Comparison of ENCODE assay signal across 9 cellular contexts in the genomic region with DNA sequence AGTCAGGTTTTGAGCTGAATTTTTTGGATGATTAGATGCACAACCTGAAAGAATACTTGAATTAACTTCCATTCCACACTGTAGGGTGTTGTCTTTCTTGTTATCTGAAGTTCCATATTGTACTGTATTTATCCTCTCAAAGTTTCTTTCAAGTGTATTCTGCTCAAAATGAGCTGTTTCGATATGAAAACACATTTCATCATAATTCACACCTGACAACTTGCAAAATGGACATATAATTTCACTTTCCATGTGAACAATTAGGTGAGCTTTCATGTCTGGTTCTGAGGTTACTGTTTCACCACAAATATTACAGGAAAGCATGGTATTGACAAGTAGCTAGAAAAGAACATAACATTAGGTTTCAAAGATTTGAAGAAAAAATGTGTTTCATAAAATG. TPM values are rescaled to one million over a fixed set of nuclear protein-coding genes. Genes with fewer than 3 reads are reported as not detected.
A peak's percentile ranks its signal among the peaks of the same experiment; 100 is the strongest.
DNase-seq lines count a peak whose midpoint lies in the region; ATAC-seq, FAIRE-seq and TF ChIP-seq lines count a peak whose summit lies in the region.
"Had no signal": no experiment of that assay in that cellular context is flagged by ENCODE, and none has a peak within 500 bp of the region (broad histone marks: within the 10 kb centered on the region; RNA-seq: fewer than 3 reads in every experiment).

No MANE protein-coding gene starts in this region.

- no peaks in the 10 kb centered on the region for H4K20me1 ChIP-seq in endothelial cell of umbilical vein (replicated peaks; ENCODE audit: control insufficient read depth, extremely low read depth, insufficient read depth, low read length)

- intact Hi-C loops in endothelial cell of umbilical vein (cut with micrococcal nuclease): no loop called here

- H3K27ac ChIP-seq in HL-60 (replicated peaks) (no peak overlapping the region), endothelial cell of umbilical vein (ENCODE audit: insufficient read depth, low read depth, low read length) (no peak overlapping the region)

- H2AFZ ChIP-seq in endothelial cell of umbilical vein (ENCODE audit: low read depth, low read length): no peak overlapping the region

- H3K4me3 ChIP-seq in GM06990 (replicated peaks; ENCODE audit: low read depth, low read length) (peak overlapping the region; percentile 1), HL-60 (replicated peaks; ENCODE audit: insufficient read depth, low read length) (peak overlapping the region; percentile 15), endothelial cell of umbilical vein (replicated peaks in 1 of 3; ENCODE audit: insufficient read depth in 1 of 3, low read depth in 1 of 3, low read length in 3 of 3) (no peak overlapping the region)

- H3K4me1 ChIP-seq in endothelial cell of umbilical vein (ENCODE audit: control insufficient read depth, extremely low read depth, insufficient read depth, low read length): peaks cover 17% of the 10 kb centered on the region

- POLR2A ChIA-PET in endothelial cell of umbilical vein (lab: Charles Lee): no interaction called here

- peak; percentile 66 for DNase-seq in GM06990 (ENCODE audit: extremely low read depth, insufficient read length)
- no peak for DNase-seq in HL-60 (ENCODE audit: low read depth in 1 of 2, low spot score in 1 of 2)
- DNase-seq in endothelial cell of umbilical vein (ENCODE audit: low read depth, low spot score): peak; percentile 4
- DNase-seq in effector CD8-positive, alpha-beta T cell (lab: John Stamatoyannopoulos, UW): no peak
- no peak for DNase-seq in stimulated activated CD4-positive, alpha-beta T cell treated with anti-CD3 and anti-CD28 coated beads, Interleukin-2, amount 100 ng/mL, for 48 hours
- no peak for DNase-seq in NCI-H524 (lab: John Stamatoyannopoulos, UW)
- DNase-seq: activated CD4-positive, alpha-beta T cell treated with anti-CD3 and anti-CD28 coated beads, Interleukin-2, amount 50 U/mL, for 4 hours had no signal

- no peaks in the 10 kb centered on the region for H3K9me1 ChIP-seq in endothelial cell of umbilical vein (replicated peaks; ENCODE audit: control insufficient read depth, extremely low read depth, insufficient read depth, low read length)

- no peak for TF ChIP-seq POLR2A in endothelial cell of umbilical vein (IDR thresholded peaks at IDR 0.05; ENCODE audit: low read depth, low read length)

- peak overlapping the region; percentile 50 for H3K4me2 ChIP-seq in endothelial cell of umbilical vein (ENCODE audit: insufficient read depth, low read length)

- no peaks in the 10 kb centered on the region for H3K9me3 ChIP-seq in endothelial cell of umbilical vein (replicated peaks; ENCODE audit: control insufficient read depth, insufficient read depth, low read length)

- TF ChIP-seq CTCF in GM06990 (IDR thresholded peaks at IDR 0.05; ENCODE audit: insufficient read depth, low read length, poor library complexity, severe bottlenecking) (no peak), HL-60 (IDR thresholded peaks at IDR 0.05; ENCODE audit: insufficient read depth, low read length) (no peak), endothelial cell of umbilical vein (IDR thresholded peaks at IDR 0.05; ENCODE audit: extremely low read depth in 1 of 2, insufficient read depth in 1 of 2, low read depth in 1 of 2, low read length in 2 of 2) (no peak)

- peaks cover 55% of the 10 kb centered on the region for H3K79me2 ChIP-seq in endothelial cell of umbilical vein (ENCODE audit: control insufficient read depth, insufficient read depth, low read length)

- BruUV-seq in endothelial cell of umbilical vein (replicated peaks; lab: Mats Ljungman, UMichigan): no TSS peak

- no peak overlapping the region for H3K9ac ChIP-seq in endothelial cell of umbilical vein (replicated peaks; ENCODE audit: extremely low read depth, insufficient read depth, low read length)

- ATAC-seq in GM21390 (IDR thresholded peaks at IDR 0.05; ENCODE audit: unreplicated experiment) (peak; percentile 54), GM19397 (IDR thresholded peaks at IDR 0.05; ENCODE audit: unreplicated experiment) (no peak)

- H3K36me3 ChIP-seq in GM06990 (ENCODE audit: control insufficient read depth, insufficient read depth, low read length) (no peaks in the 10 kb centered on the region), endothelial cell of umbilical vein (ENCODE audit: control insufficient read depth in 2 of 2, extremely low read depth in 1 of 2, insufficient read depth in 2 of 2, low read length in 2 of 2) (no peaks in the 10 kb centered on the region)

- peak; percentile 4 for FAIRE-seq in endothelial cell of umbilical vein (lab: Jason Lieb, UNC)

- dilution Hi-C loops in endothelial cell of umbilical vein (cut with MboI; ENCODE audit: extremely low pct_ligation_motif_present, low sequenced_read_pairs): no loop called here

- CTCF ChIA-PET in endothelial cell of umbilical vein (lab: Charles Lee): interaction anchor here (1.0 to 3.4 kb wide), 4 partner anchors 19 to 449 kb away, joined by 3 to 18 read pairs (median 3); no protein-coding TSS in a partner anchor

- H3K27me3 ChIP-seq in GM06990 (replicated peaks; ENCODE audit: control insufficient read depth, insufficient read depth, low read length) (no peaks in the 10 kb centered on the region; the same call in 1 of the 2 replicates), HL-60 (ENCODE audit: insufficient read depth, poor library complexity, severe bottlenecking) (no peaks in the 10 kb centered on the region), endothelial cell of umbilical vein (ENCODE audit: control insufficient read depth in 2 of 2, insufficient read depth in 2 of 2, low read length in 2 of 2) (no peaks in the 10 kb centered on the region)

TF ChIP-seq in endothelial cell of umbilical vein, 7 proteins besides CTCF, POLR2A, EP300 and RAD21:
- TF ChIP-seq MYC (IDR thresholded peaks at IDR 0.05; ENCODE audit: low read depth, low read length): no peak
- no peak for TF ChIP-seq EZH2 (IDR thresholded peaks at IDR 0.05; ENCODE audit: borderline replicate concordance, low read depth, low read length, severe bottlenecking)
- TF ChIP-seq JUN (IDR thresholded peaks at IDR 0.05; ENCODE audit: borderline replicate concordance, insufficient read depth, insufficient read length, low read depth): no peak
- TF ChIP-seq MAX (IDR thresholded peaks at IDR 0.05; ENCODE audit: insufficient read depth, insufficient read length): no peak
- TF ChIP-seq FOS (IDR thresholded peaks at IDR 0.05; ENCODE audit: borderline replicate concordance, insufficient read depth, low read length): no peak
- TF ChIP-seq POLR2AphosphoS5 (IDR thresholded peaks at IDR 0.05; ENCODE audit: insufficient read depth, low read depth, low read length): no peak
- no peak for TF ChIP-seq GATA2 (IDR thresholded peaks at IDR 0.05; ENCODE audit: insufficient read depth, insufficient read length, low read depth, low read length)
TF ChIP-seq in endothelial cell of umbilical vein: peak in this region for 0.

RNA-seq across cellular contexts. Expression of gene ZUP1, which starts 1.7 kb away (rescaled TPM):
- 13.0 and 14.4 TPM in 2 replicates for total RNA-seq in endothelial cell of umbilical vein
- 2.3 and 3.8 TPM in 2 replicates for polyA plus RNA-seq in endothelial cell of umbilical vein
- polyA plus RNA-seq in endothelial cell of umbilical vein (2011; cell fraction: cytosol; rRNA removed): 4.2 and 5.1 TPM in 2 replicates
- polyA plus RNA-seq in endothelial cell of umbilical vein (2011; cell fraction: nucleus; rRNA removed): 21.5 and 31.7 TPM in 2 replicates
- polyA plus RNA-seq in endothelial cell of umbilical vein (2012): 8.8 and 11.9 TPM in 2 replicates
- polyA minus RNA-seq in endothelial cell of umbilical vein: 4.0 and 5.2 TPM in 2 replicates
- polyA minus RNA-seq in endothelial cell of umbilical vein (2011; cell fraction: cytosol; rRNA and poly(A)+ RNA removed): 3.5 TPM
- 8.6 and 12.5 TPM in 2 replicates for polyA minus RNA-seq in endothelial cell of umbilical vein (2011; cell fraction: nucleus; rRNA and poly(A)+ RNA removed)

RNA-seq across cellular contexts. Expression of gene KPNA5, which starts 14.1 kb away (rescaled TPM):
- 7.1 and 8.9 TPM in 2 replicates for total RNA-seq in endothelial cell of umbilical vein
- 1.3 and 1.6 TPM in 2 replicates for polyA plus RNA-seq in endothelial cell of umbilical vein
- polyA plus RNA-seq in endothelial cell of umbilical vein (2011; cell fraction: cytosol; rRNA removed): 2.4 and 2.5 TPM in 2 replicates
- 7.1 and 11.2 TPM in 2 replicates for polyA plus RNA-seq in endothelial cell of umbilical vein (2011; cell fraction: nucleus; rRNA removed)
- 2.8 and 4.5 TPM in 2 replicates for polyA plus RNA-seq in endothelial cell of umbilical vein (2012)
- 3.4 and 4.8 TPM in 2 replicates for polyA minus RNA-seq in endothelial cell of umbilical vein
- 3.7 TPM for polyA minus RNA-seq in endothelial cell of umbilical vein (2011; cell fraction: cytosol; rRNA and poly(A)+ RNA removed)
- polyA minus RNA-seq in endothelial cell of umbilical vein (2011; cell fraction: nucleus; rRNA and poly(A)+ RNA removed): 5.7 and 6.5 TPM in 2 replicates

RNA-seq across cellular contexts. Expression of gene RSPH4A, which starts 50.6 kb away (rescaled TPM):
- total RNA-seq in endothelial cell of umbilical vein: 0.15 and 0.18 TPM in 2 replicates
- polyA plus RNA-seq in endothelial cell of umbilical vein: 0.06 TPM in 1 of 2 replicates, not detected in the other
- 0.06 and 0.13 TPM in 2 replicates for polyA plus RNA-seq in endothelial cell of umbilical vein (2011; cell fraction: cytosol; rRNA removed)
- polyA plus RNA-seq in endothelial cell of umbilical vein (2011; cell fraction: nucleus; rRNA removed): 0.48 and 0.53 TPM in 2 replicates
- 0.13 TPM in 1 of 2 replicates, not detected in the other for polyA plus RNA-seq in endothelial cell of umbilical vein (2012)
- polyA minus RNA-seq in endothelial cell of umbilical vein: not detected in 2 replicates
- polyA minus RNA-seq in endothelial cell of umbilical vein (2011; cell fraction: cytosol; rRNA and poly(A)+ RNA removed): not detected
- 0.29 and 0.34 TPM in 2 replicates for polyA minus RNA-seq in endothelial cell of umbilical vein (2011; cell fraction: nucleus; rRNA and poly(A)+ RNA removed)

Comparison
In these comparisons a context has a peak if more than half of its experiments do, and no peak if none do; other contexts are left out.
1. DNase-seq: peak in GM06990 (single experiment) and endothelial cell of umbilical vein (single experiment); none in HL-60 (0 of 2), effector CD8-positive, alpha-beta T cell (single experiment), stimulated activated CD4-positive, alpha-beta T cell treated with anti-CD3 and anti-CD28 coated beads, Interleukin-2, amount 100 ng/mL, for 48 hours (0 of 2) and NCI-H524 (0 of 2).
2. H3K4me3 ChIP-seq: peak in GM06990 (single experiment) and HL-60 (single experiment); none in endothelial cell of umbilical vein (0 of 3).